ENCODE assay signal across 18 cellular contexts in genomic region chr9:5354184-5354583, GRCh38. TPM values are rescaled to one million over a fixed set of nuclear protein-coding genes. Genes with fewer than 3 reads are reported as not detected.
"Had no signal": no experiment of that assay in that cellular context is flagged by ENCODE, and none has a peak within 500 bp of the region (broad histone marks: within the 10 kb centered on the region; RNA-seq: fewer than 3 reads in every experiment).

No MANE protein-coding gene starts in this region.

- H3K9me3 ChIP-seq: upper lobe of right lung had no signal

- H3K36me3 ChIP-seq: esophagus muscularis mucosa, thoracic aorta, upper lobe of right lung had no signal

- H3K27ac ChIP-seq: coronary artery, esophagus muscularis mucosa, thoracic aorta, upper lobe of right lung had no signal

- H3K27me3 Mint-ChIP-seq: activated B cell treated with CpG ODN at 0.5 μM for 24 hours; activated CD4-positive, alpha-beta memory T cell treated with anti-CD3 and anti-CD28 coated beads for 36 hours; memory B cell had no signal

- H3K4me3 ChIP-seq: coronary artery, esophagus muscularis mucosa, smooth muscle cell, thoracic aorta, upper lobe of right lung had no signal

- H3K4me1 Mint-ChIP-seq: nephron progenitor cell had no signal

- H3K4me2 ChIP-seq: smooth muscle cell had no signal

- ATAC-seq: sciatic nerve; stimulated activated effector memory CD8-positive, alpha-beta T cell treated with anti-CD3 and anti-CD28 coated beads, Interleukin-12 subunit alpha, Interleukin-12 subunit beta, amount 100 ng/mL, for 72 hours; upper lobe of right lung had no signal

- FAIRE-seq: endothelial cell of umbilical vein had no signal

- H3K4me3 Mint-ChIP-seq: activated B cell treated with CpG ODN at 0.5 μM for 24 hours; activated CD4-positive, alpha-beta memory T cell treated with anti-CD3 and anti-CD28 coated beads for 36 hours; memory B cell; nephron progenitor cell; stimulated activated effector memory CD8-positive, alpha-beta T cell treated with anti-CD3 and anti-CD28 coated beads, Interleukin-12 subunit alpha, Interleukin-12 subunit beta, amount 100 ng/mL, for 72 hours had no signal

- H3K27ac Mint-ChIP-seq: activated B cell treated with CpG ODN at 0.5 μM for 24 hours, memory B cell, nephron progenitor cell had no signal

- DNase-seq: activated B cell treated with CpG ODN at 0.5 μM for 24 hours; activated CD4-positive, alpha-beta memory T cell treated with anti-CD3 and anti-CD28 coated beads for 36 hours; activated CD4-positive, alpha-beta T cell treated with anti-CD3 and anti-CD28 coated beads for 4 hours; activated T-cell treated with anti-CD3 and anti-CD28 coated beads, Interleukin-2, amount 50 U/mL, for 1 hour; aorta; nephron progenitor cell; nucleus accumbens; stimulated activated CD4-positive, alpha-beta T cell treated with anti-CD3 and anti-CD28 coated beads, Interleukin-4, amount 100 ng/mL, for 24 hours; upper lobe of right lung had no signal

- H3K4me1 ChIP-seq: upper lobe of right lung had no signal

- H3K36me3 Mint-ChIP-seq: stimulated activated effector memory CD8-positive, alpha-beta T cell treated with anti-CD3 and anti-CD28 coated beads, Interleukin-12 subunit alpha, Interleukin-12 subunit beta, amount 100 ng/mL, for 72 hours had no signal

- H3K27me3 ChIP-seq: esophagus muscularis mucosa, upper lobe of right lung had no signal

RNA-seq across cellular contexts. Expression of gene RLN1, which starts 14.5 kb away (rescaled TPM):
- total RNA-seq: aorta, endothelial cell of umbilical vein, esophagus muscularis mucosa, sciatic nerve, smooth muscle cell, thoracic aorta, upper lobe of right lung had no signal
- polyA plus RNA-seq: aorta, endothelial cell of umbilical vein, liver, smooth muscle cell had no signal

RNA-seq across cellular contexts. Expression of gene RLN2, which starts 49.7 kb away (rescaled TPM):
- total RNA-seq: aorta, endothelial cell of umbilical vein, esophagus muscularis mucosa, sciatic nerve, thoracic aorta, upper lobe of right lung had no signal
- polyA plus RNA-seq: aorta, liver had no signal
